In genomic region chr1:93255222-93256079, GRCh38 we compare ENCODE assay signal across 18 cellular contexts.
DNase-seq lines count a peak whose midpoint lies in the region; ATAC-seq and TF ChIP-seq lines count a peak whose summit lies in the region.
"Had no signal": no experiment of that assay in that cellular context is flagged by ENCODE, and none has a peak within 500 bp of the region (broad histone marks: within the 10 kb centered on the region; RNA-seq: fewer than 3 reads in every experiment).

No MANE protein-coding gene starts in this region.

- intact Hi-C loops in CD4-positive, alpha-beta T cell (cut with DNase I, micrococcal nuclease): no loop called here

- peaks cover 39% of the 10 kb centered on the region for H3K36me3 Mint-ChIP-seq in activated CD4-positive, alpha-beta T cell treated with anti-CD3 and anti-CD28 coated beads, Interleukin-2, amount 10 ng/mL, durations not matched to agents 7 days and 5 days (ENCODE audit: low read depth)
- peaks cover 43% of the 10 kb centered on the region for H3K36me3 Mint-ChIP-seq in CD4-positive, alpha-beta T cell (ENCODE audit: low read depth)

- no peak overlapping the region for H3K27ac ChIP-seq in CD4-positive, alpha-beta T cell (ENCODE audit: low read depth, low read length)

- no peaks in the 10 kb centered on the region for H3K27me3 Mint-ChIP-seq in activated CD4-positive, alpha-beta T cell treated with anti-CD3 and anti-CD28 coated beads, Interleukin-2, amount 10 ng/mL, durations not matched to agents 7 days and 5 days
- H3K27me3 Mint-ChIP-seq in CD4-positive, alpha-beta T cell: no peaks in the 10 kb centered on the region
- H3K27me3 Mint-ChIP-seq: naive thymus-derived CD4-positive, alpha-beta T cell had no signal

- H3K27ac Mint-ChIP-seq in activated CD4-positive, alpha-beta T cell treated with anti-CD3 and anti-CD28 coated beads, Interleukin-2, amount 10 ng/mL, durations not matched to agents 7 days and 5 days: no peak overlapping the region
- no peak overlapping the region for H3K27ac Mint-ChIP-seq in CD4-positive, alpha-beta T cell

- CTCF ChIA-PET in activated CD4-positive, alpha-beta T cell treated with anti-CD3 and anti-CD28 coated beads, Interleukin-2, amount 10 ng/mL, durations not matched to agents 7 days and 5 days (lab: Charles Lee): interaction anchor here (0.8 kb wide), 1 partner anchor 34 kb away, joined by 3 read pairs; no protein-coding TSS in a partner anchor
- CTCF ChIA-PET in CD4-positive, alpha-beta T cell (lab: Charles Lee): no interaction called here

- peaks cover 6% of the 10 kb centered on the region; the same call in 1 of the 2 replicates for H3K9me3 ChIP-seq in MG63
- peaks cover 14% of the 10 kb centered on the region for H3K9me3 ChIP-seq in CD4-positive, alpha-beta T cell (ENCODE audit: control insufficient read depth, low read length)

- TF ChIP-seq CTCF in cardiac fibroblast (IDR thresholded peaks at IDR 0.05; ENCODE audit: low read depth, low read length): no peak
- no peak for TF ChIP-seq CTCF in CD4-positive, alpha-beta T cell (IDR thresholded peaks at IDR 0.05)

- POLR2A ChIA-PET in activated CD4-positive, alpha-beta T cell treated with anti-CD3 and anti-CD28 coated beads, Interleukin-2, amount 10 ng/mL, durations not matched to agents 7 days and 5 days (lab: Charles Lee): no interaction called here
- POLR2A ChIA-PET in CD4-positive, alpha-beta T cell (lab: Charles Lee): no interaction called here

- peaks cover 11% of the 10 kb centered on the region for H3K9me3 Mint-ChIP-seq in activated CD4-positive, alpha-beta T cell treated with anti-CD3 and anti-CD28 coated beads, Interleukin-2, amount 10 ng/mL, durations not matched to agents 7 days and 5 days
- peaks cover 5% of the 10 kb centered on the region for H3K9me3 Mint-ChIP-seq in CD4-positive, alpha-beta T cell

- no peaks in the 10 kb centered on the region for H3K27me3 ChIP-seq in MG63
- no peaks in the 10 kb centered on the region for H3K27me3 ChIP-seq in CD4-positive, alpha-beta T cell (ENCODE audit: control insufficient read depth, insufficient read depth, low read length)

- H3K36me3 ChIP-seq in MG63: peaks cover 13% of the 10 kb centered on the region

- no peak for ATAC-seq in CD4-positive, alpha-beta T cell (ENCODE audit: poor library complexity)
- ATAC-seq: naive thymus-derived CD4-positive, alpha-beta T cell; Panc1; sciatic nerve had no signal

- DNase-seq in Daoy (ENCODE audit: low read depth) (peak; percentile 58), MG63 (peak; percentile 58), cardiac fibroblast (ENCODE audit: low read depth in 2 of 2) (peak; percentile 51 to 78), myocyte (ENCODE audit: low read depth) (peak; percentile 40), NCI-H2107 (lab: John Stamatoyannopoulos, UW) (no peak)
- no peak for DNase-seq in activated CD4-positive, alpha-beta T cell treated with anti-CD3 and anti-CD28 coated beads, Interleukin-2, amount 10 ng/mL, durations not matched to agents 7 days and 5 days
- no peak for DNase-seq in CD4-positive, alpha-beta T cell
- no peak for DNase-seq in stimulated activated CD4-positive, alpha-beta T cell treated with anti-CD3 and anti-CD28 coated beads, Interleukin-4, amount 100 ng/mL, for 4 hours
- DNase-seq: activated naive CD4-positive, alpha-beta T cell treated with Interleukin-2 at 50 U/mL for 16 hours; cerebellar nuclear complex; foreskin melanocyte; kidney; naive thymus-derived CD4-positive, alpha-beta T cell; NCI-H1092; NCI-H510A treated with DMSO at 0.1 percent for 48 hours; T-helper 9 cell had no signal

- peaks cover 2% of the 10 kb centered on the region for H3K4me1 Mint-ChIP-seq in activated CD4-positive, alpha-beta T cell treated with anti-CD3 and anti-CD28 coated beads, Interleukin-2, amount 10 ng/mL, durations not matched to agents 7 days and 5 days
- no peaks in the 10 kb centered on the region for H3K4me1 Mint-ChIP-seq in CD4-positive, alpha-beta T cell (ENCODE audit: low read depth)

- no peak overlapping the region for H3K4me3 Mint-ChIP-seq in activated CD4-positive, alpha-beta T cell treated with anti-CD3 and anti-CD28 coated beads, Interleukin-2, amount 10 ng/mL, durations not matched to agents 7 days and 5 days
- no peak overlapping the region for H3K4me3 Mint-ChIP-seq in CD4-positive, alpha-beta T cell
- H3K4me3 Mint-ChIP-seq: naive thymus-derived CD4-positive, alpha-beta T cell had no signal

- no peak overlapping the region for H3K4me3 ChIP-seq in MG63
- H3K4me3 ChIP-seq in cardiac fibroblast (replicated peaks in 1 of 2; ENCODE audit: low read depth in 2 of 2, low read length in 2 of 2): no peak overlapping the region

Comparison
In these comparisons a context has a peak if more than half of its experiments do, and no peak if none do; other contexts are left out.
1. DNase-seq: peak in Daoy (single experiment), MG63 (single experiment), cardiac fibroblast (2 of 2) and myocyte (single experiment); none in activated CD4-positive, alpha-beta T cell treated with anti-CD3 and anti-CD28 coated beads, Interleukin-2, amount 10 ng/mL, durations not matched to agents 7 days and 5 days (single experiment), NCI-H2107 (single experiment), CD4-positive, alpha-beta T cell (0 of 10) and stimulated activated CD4-positive, alpha-beta T cell treated with anti-CD3 and anti-CD28 coated beads, Interleukin-4, amount 100 ng/mL, for 4 hours (0 of 2).